In the genomic region with DNA sequence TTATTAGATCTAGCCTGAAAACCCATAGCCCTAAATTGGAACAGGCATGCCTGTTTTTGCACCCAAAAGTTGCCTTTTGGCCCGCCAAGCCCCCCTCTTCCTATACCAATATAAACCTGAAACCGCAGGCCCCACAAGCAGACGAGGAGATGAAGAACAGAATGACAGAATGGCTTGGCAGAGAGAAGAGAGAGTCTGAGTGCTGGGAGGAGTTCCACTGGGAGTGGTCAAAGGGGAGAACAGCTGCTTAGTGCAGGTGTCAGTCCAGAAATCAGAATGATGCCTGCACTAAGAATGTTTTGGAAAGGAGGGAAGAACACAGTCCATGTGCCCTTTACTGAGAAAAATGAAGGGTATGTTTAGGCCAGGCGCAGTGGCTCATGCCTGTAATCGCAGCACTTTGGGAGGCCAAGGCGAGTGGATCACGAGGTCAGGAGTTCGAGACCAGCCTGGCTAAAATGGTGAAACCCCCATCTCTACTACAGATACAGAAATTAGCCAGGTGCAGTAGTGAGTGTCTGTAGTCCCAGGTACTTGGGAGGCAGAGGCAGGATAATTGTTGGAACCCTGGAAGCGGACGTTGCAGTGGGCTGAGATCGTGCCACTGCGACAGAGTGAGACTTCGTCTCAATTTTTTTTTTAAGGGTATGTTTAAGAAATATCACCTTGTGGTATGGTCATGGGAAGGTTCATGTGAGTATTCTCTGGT, we compare ENCODE assay signal across 15 cellular contexts. TPM values are rescaled to one million over a fixed set of nuclear protein-coding genes. Genes with fewer than 3 reads are reported as not detected.
DNase-seq lines count a peak whose midpoint lies in the region; ATAC-seq and TF ChIP-seq lines count a peak whose summit lies in the region.
"Had no signal": no experiment of that assay in that cellular context is flagged by ENCODE, and none has a peak within 500 bp of the region (broad histone marks: within the 10 kb centered on the region; RNA-seq: fewer than 3 reads in every experiment).

No MANE protein-coding gene starts in this region.

- no peak for TF ChIP-seq POLR2A in ovary (IDR thresholded peaks at IDR 0.05)

- H3K4me3 ChIP-seq in mucosa of descending colon: no peak overlapping the region
- no peak overlapping the region for H3K4me3 ChIP-seq in ovary

- no peak for TF ChIP-seq CTCF in WTC11 (IDR thresholded peaks at IDR 0.05)
- TF ChIP-seq CTCF in mucosa of descending colon (IDR thresholded peaks at IDR 0.05): no peak
- TF ChIP-seq CTCF in ovary (IDR thresholded peaks at IDR 0.05): no peak

- peak overlapping the region; percentile 7 for H3K27ac Mint-ChIP-seq in stimulated activated naive CD8-positive, alpha-beta T cell treated with anti-CD3 and anti-CD28 coated beads, Interleukin-15, Interleukin-2, amounts not matched to agents 100 ng/mL and 50 ng/mL, for 24 hours
- H3K27ac Mint-ChIP-seq in WTC11: peak overlapping the region; percentile 12
- H3K27ac Mint-ChIP-seq: activated CD4-positive, alpha-beta T cell treated with anti-CD3 and anti-CD28 coated beads for 36 hours had no signal

- TF ChIP-seq EP300 in ovary (IDR thresholded peaks at IDR 0.05): no peak

- no peaks in the 10 kb centered on the region for H3K27me3 Mint-ChIP-seq in stimulated activated naive CD8-positive, alpha-beta T cell treated with anti-CD3 and anti-CD28 coated beads, Interleukin-15, Interleukin-2, amounts not matched to agents 100 ng/mL and 50 ng/mL, for 24 hours
- H3K27me3 Mint-ChIP-seq in WTC11 (ENCODE audit: low read depth): no peaks in the 10 kb centered on the region
- H3K27me3 Mint-ChIP-seq: activated CD4-positive, alpha-beta T cell treated with anti-CD3 and anti-CD28 coated beads for 36 hours had no signal

- H3K36me3 ChIP-seq in mucosa of descending colon (ENCODE audit: low read depth) (no peaks in the 10 kb centered on the region), ovary (no peaks in the 10 kb centered on the region)

- H3K4me1 ChIP-seq in mucosa of descending colon (ENCODE audit: low read depth) (peaks cover 53% of the 10 kb centered on the region), ovary (ENCODE audit: insufficient read depth) (peaks cover 24% of the 10 kb centered on the region)

- CTCF ChIA-PET in WTC11 (lab: Charles Lee): interaction anchor here (0.6 kb wide), 1 partner anchor 396 kb away, joined by 3 read pairs; no protein-coding TSS in a partner anchor

- peaks cover 20% of the 10 kb centered on the region for H3K36me3 Mint-ChIP-seq in stimulated activated naive CD8-positive, alpha-beta T cell treated with anti-CD3 and anti-CD28 coated beads, Interleukin-15, Interleukin-2, amounts not matched to agents 100 ng/mL and 50 ng/mL, for 24 hours (ENCODE audit: low read depth)
- H3K36me3 Mint-ChIP-seq in WTC11: no peaks in the 10 kb centered on the region

- ATAC-seq in stimulated activated naive CD8-positive, alpha-beta T cell treated with anti-CD3 and anti-CD28 coated beads, Interleukin-15, Interleukin-2, amounts not matched to agents 100 U/mL and 50 U/mL, for 24 hours: no peak
- no peak for ATAC-seq in WTC11
- ATAC-seq in mucosa of descending colon: peak; percentile 29
- no peak for ATAC-seq in GM21529 (IDR thresholded peaks at IDR 0.05; ENCODE audit: unreplicated experiment)
- ATAC-seq: activated CD4-positive, alpha-beta T cell treated with anti-CD3 and anti-CD28 coated beads for 36 hours; sciatic nerve had no signal

- peaks cover 91% of the 10 kb centered on the region for H3K4me1 Mint-ChIP-seq in stimulated activated naive CD8-positive, alpha-beta T cell treated with anti-CD3 and anti-CD28 coated beads, Interleukin-15, Interleukin-2, amounts not matched to agents 100 ng/mL and 50 ng/mL, for 24 hours (ENCODE audit: low read depth)
- H3K4me1 Mint-ChIP-seq in WTC11: peaks cover 77% of the 10 kb centered on the region

- H3K27me3 ChIP-seq in ovary: no peaks in the 10 kb centered on the region

- POLR2A ChIA-PET in WTC11 (lab: Charles Lee): no interaction called here

- H3K9me3 ChIP-seq in mucosa of descending colon (no peaks in the 10 kb centered on the region), ovary (no peaks in the 10 kb centered on the region)

- no peak overlapping the region for H3K27ac ChIP-seq in ovary
- H3K27ac ChIP-seq: C4-2B, KMS-11 had no signal

- 78 to 80% (median 79%) methylated on average over 13 of the region's 13 CpGs for WGBS in ovary, 3 donors

- DNase-seq in stimulated activated naive CD8-positive, alpha-beta T cell treated with anti-CD3 and anti-CD28 coated beads, Interleukin-15, Interleukin-2, amounts not matched to agents 100 U/mL and 50 U/mL, for 24 hours: no peak
- DNase-seq in WTC11 (ENCODE audit: low spot score) (no peak), mucosa of descending colon (no peak), Kasumi-1 (lab: John Stamatoyannopoulos, UW) (no peak), NCI-H345 (lab: John Stamatoyannopoulos, UW) (no peak), ovary (no peak)
- DNase-seq: activated CD4-positive, alpha-beta T cell treated with anti-CD3 and anti-CD28 coated beads for 36 hours; GM23248; NCI-H2081; OCI-M1 had no signal

- no peaks in the 10 kb centered on the region for H3K9me3 Mint-ChIP-seq in stimulated activated naive CD8-positive, alpha-beta T cell treated with anti-CD3 and anti-CD28 coated beads, Interleukin-15, Interleukin-2, amounts not matched to agents 100 ng/mL and 50 ng/mL, for 24 hours
- H3K9me3 Mint-ChIP-seq in WTC11: no peaks in the 10 kb centered on the region

- intact Hi-C loops in mucosa of descending colon (cut with DNase I, micrococcal nuclease): loop anchor here in 1 of 2 donors (10.0 kb wide), 1 partner anchor 111 kb away; a partner anchor contains a TSS
- intact Hi-C loops in ovary (cut with DNase I): no loop called here

- H3K4me3 Mint-ChIP-seq in stimulated activated naive CD8-positive, alpha-beta T cell treated with anti-CD3 and anti-CD28 coated beads, Interleukin-15, Interleukin-2, amounts not matched to agents 100 ng/mL and 50 ng/mL, for 24 hours: no peak overlapping the region
- H3K4me3 Mint-ChIP-seq in WTC11: no peak overlapping the region
- H3K4me3 Mint-ChIP-seq: activated CD4-positive, alpha-beta T cell treated with anti-CD3 and anti-CD28 coated beads for 36 hours had no signal

TF ChIP-seq in WTC11, 78 proteins besides CTCF, POLR2A, EP300 and RAD21 (continues in another document):
- TF ChIP-seq FOXP1 (CRISPR knock-in tag; IDR thresholded peaks at IDR 0.05; ENCODE audit: borderline replicate concordance): no peak
- TF ChIP-seq RORB (CRISPR knock-in tag; IDR thresholded peaks at IDR 0.05): no peak
- TF ChIP-seq, protein P1, sequence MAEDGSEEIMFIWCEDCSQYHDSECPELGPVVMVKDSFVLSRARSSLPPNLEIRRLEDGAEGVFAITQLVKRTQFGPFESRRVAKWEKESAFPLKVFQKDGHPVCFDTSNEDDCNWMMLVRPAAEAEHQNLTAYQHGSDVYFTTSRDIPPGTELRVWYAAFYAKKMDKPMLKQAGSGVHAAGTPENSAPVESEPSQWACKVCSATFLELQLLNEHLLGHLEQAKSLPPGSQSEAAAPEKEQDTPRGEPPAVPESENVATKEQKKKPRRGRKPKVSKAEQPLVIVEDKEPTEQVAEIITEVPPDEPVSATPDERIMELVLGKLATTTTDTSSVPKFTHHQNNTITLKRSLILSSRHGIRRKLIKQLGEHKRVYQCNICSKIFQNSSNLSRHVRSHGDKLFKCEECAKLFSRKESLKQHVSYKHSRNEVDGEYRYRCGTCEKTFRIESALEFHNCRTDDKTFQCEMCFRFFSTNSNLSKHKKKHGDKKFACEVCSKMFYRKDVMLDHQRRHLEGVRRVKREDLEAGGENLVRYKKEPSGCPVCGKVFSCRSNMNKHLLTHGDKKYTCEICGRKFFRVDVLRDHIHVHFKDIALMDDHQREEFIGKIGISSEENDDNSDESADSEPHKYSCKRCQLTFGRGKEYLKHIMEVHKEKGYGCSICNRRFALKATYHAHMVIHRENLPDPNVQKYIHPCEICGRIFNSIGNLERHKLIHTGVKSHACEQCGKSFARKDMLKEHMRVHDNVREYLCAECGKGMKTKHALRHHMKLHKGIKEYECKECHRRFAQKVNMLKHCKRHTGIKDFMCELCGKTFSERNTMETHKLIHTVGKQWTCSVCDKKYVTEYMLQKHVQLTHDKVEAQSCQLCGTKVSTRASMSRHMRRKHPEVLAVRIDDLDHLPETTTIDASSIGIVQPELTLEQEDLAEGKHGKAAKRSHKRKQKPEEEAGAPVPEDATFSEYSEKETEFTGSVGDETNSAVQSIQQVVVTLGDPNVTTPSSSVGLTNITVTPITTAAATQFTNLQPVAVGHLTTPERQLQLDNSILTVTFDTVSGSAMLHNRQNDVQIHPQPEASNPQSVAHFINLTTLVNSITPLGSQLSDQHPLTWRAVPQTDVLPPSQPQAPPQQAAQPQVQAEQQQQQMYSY (CRISPR knock-in tag; IDR thresholded peaks at IDR 0.05): no peak
- no peak for TF ChIP-seq ELF4 (CRISPR knock-in tag; IDR thresholded peaks at IDR 0.05; ENCODE audit: low read depth)
- no peak for TF ChIP-seq GTF2I (CRISPR knock-in tag; conservative IDR thresholded peaks at IDR 0.05)
- TF ChIP-seq, protein P2, sequence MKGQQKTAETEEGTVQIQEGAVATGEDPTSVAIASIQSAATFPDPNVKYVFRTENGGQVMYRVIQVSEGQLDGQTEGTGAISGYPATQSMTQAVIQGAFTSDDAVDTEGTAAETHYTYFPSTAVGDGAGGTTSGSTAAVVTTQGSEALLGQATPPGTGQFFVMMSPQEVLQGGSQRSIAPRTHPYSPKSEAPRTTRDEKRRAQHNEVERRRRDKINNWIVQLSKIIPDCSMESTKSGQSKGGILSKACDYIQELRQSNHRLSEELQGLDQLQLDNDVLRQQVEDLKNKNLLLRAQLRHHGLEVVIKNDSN (CRISPR knock-in tag; IDR thresholded peaks at IDR 0.05): no peak
- TF ChIP-seq, protein P3, sequence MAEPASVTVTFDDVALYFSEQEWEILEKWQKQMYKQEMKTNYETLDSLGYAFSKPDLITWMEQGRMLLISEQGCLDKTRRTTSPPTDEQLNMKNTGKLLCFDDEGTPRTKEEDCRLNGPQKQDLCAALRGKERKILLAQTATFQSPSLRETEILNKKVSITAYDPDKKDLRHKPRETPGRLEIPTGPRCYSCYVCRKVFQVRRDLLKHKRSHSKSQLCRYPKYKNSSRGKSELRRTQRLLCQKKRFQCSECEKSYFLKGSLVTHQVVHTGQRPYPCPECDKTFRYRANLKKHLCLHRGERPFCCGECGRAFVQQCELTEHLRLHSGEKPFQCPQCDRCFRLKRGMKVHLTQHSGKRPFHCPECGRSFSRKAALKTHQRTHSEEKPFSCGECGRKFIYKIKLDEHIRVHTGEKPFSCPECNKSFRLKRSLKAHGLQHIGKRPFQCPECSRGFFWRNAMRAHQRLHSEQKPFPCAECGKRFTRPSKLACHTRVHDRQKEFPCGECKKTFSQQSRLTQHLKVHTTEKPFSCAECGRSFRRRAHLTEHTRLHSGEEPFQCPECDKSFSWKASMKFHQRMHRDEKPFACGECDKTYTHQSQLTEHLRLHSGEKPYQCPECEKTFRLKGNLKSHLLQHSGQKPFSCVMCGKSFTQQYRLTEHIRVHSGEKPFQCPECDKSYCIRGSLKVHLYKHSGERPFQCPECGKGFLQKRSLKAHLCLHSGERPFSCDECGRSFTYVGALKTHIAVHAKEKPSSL (CRISPR knock-in tag; conservative IDR thresholded peaks at IDR 0.05): no peak
- no peak for TF ChIP-seq EMX1 (CRISPR knock-in tag; IDR thresholded peaks at IDR 0.05)

RNA-seq across cellular contexts. Expression of a gene that starts 9.4 kb away (rescaled TPM):
- total RNA-seq in WTC11 (2021) (54.6 to 56.5 TPM (median 54.8 TPM) in 3 replicates), mucosa of descending colon (10 to 100 TPM; 61.2 to 76.5 (median 72.7) TPM), ovary (10 to 100 TPM; 65.5 to 89.0 (median 77.5) TPM)
- 10 to 100 TPM; 30.9 to 46.1 TPM for polyA plus RNA-seq in ovary
